In genomic region chr6:72559067-72559466, GRCh38 we compare ENCODE assay signal across 19 cellular contexts.
"Had no signal": no experiment of that assay in that cellular context is flagged by ENCODE, and none has a peak within 500 bp of the region (broad histone marks: within the 10 kb centered on the region; RNA-seq: fewer than 3 reads in every experiment).

No MANE protein-coding gene starts in this region.

- H3K36me3 Mint-ChIP-seq: activated naive CD4-positive, alpha-beta T cell treated with anti-CD3 and anti-CD28 coated beads, Interleukin-2, amount 50 U/mL, for 24 hours; type B pancreatic cell had no signal

- H3K27me3 Mint-ChIP-seq: activated naive CD4-positive, alpha-beta T cell treated with anti-CD3 and anti-CD28 coated beads, Interleukin-2, amount 50 U/mL, for 24 hours; type B pancreatic cell had no signal

- H3K4me3 Mint-ChIP-seq: activated CD4-positive, alpha-beta memory T cell treated with anti-CD3 and anti-CD28 coated beads, Interleukin-2, amount 10 ng/mL, durations not matched to agents 7 days and 5 days; activated naive CD4-positive, alpha-beta T cell treated with anti-CD3 and anti-CD28 coated beads, Interleukin-2, amount 50 U/mL, for 24 hours; activated T-cell treated with anti-CD3 and anti-CD28 coated beads, Interleukin-2, amount 50 U/mL, for 24 hours; effector memory CD8-positive, alpha-beta T cell; nephron; stimulated activated naive CD8-positive, alpha-beta T cell treated with anti-CD3 and anti-CD28 coated beads, Interleukin-15, Interleukin-2, amounts not matched to agents 100 ng/mL and 50 ng/mL, for 24 hours; type B pancreatic cell had no signal

- H3K27ac ChIP-seq: adrenal gland, foreskin keratinocyte had no signal

- H3K9me3 ChIP-seq: adrenal gland had no signal

- H3K36me3 ChIP-seq: adrenal gland had no signal

- DNase-seq: activated CD4-positive, alpha-beta memory T cell treated with anti-CD3 and anti-CD28 coated beads, Interleukin-2, amount 10 ng/mL, durations not matched to agents 7 days and 5 days; activated CD4-positive, alpha-beta T cell treated with anti-CD3 and anti-CD28 coated beads for 4 hours; activated effector memory CD4-positive, alpha-beta T cell treated with Interleukin-2 at 50 U/mL for 16 hours; activated T-cell treated with anti-CD3 and anti-CD28 coated beads, Interleukin-2, amount 50 U/mL, for 24 hours; adrenal gland; dermis blood vessel endothelial cell; effector memory CD8-positive, alpha-beta T cell; foreskin keratinocyte; glutamatergic neuron; hypothalamus; kidney glomerular epithelial cell; left ventricle myocardium superior; mesendoderm; T1000 had no signal

- H3K9me3 Mint-ChIP-seq: activated CD4-positive, alpha-beta memory T cell treated with anti-CD3 and anti-CD28 coated beads, Interleukin-2, amount 10 ng/mL, durations not matched to agents 7 days and 5 days; activated naive CD4-positive, alpha-beta T cell treated with anti-CD3 and anti-CD28 coated beads, Interleukin-2, amount 50 U/mL, for 24 hours; activated T-cell treated with anti-CD3 and anti-CD28 coated beads, Interleukin-2, amount 50 U/mL, for 24 hours; effector memory CD8-positive, alpha-beta T cell; nephron; stimulated activated naive CD8-positive, alpha-beta T cell treated with anti-CD3 and anti-CD28 coated beads, Interleukin-15, Interleukin-2, amounts not matched to agents 100 ng/mL and 50 ng/mL, for 24 hours; type B pancreatic cell had no signal

- H3K27me3 ChIP-seq: adrenal gland, foreskin keratinocyte had no signal

- ATAC-seq: effector memory CD8-positive, alpha-beta T cell; foreskin keratinocyte; left ventricle myocardium superior; sciatic nerve had no signal

- H3K4me3 ChIP-seq: adrenal gland had no signal

- H3K4me1 Mint-ChIP-seq: activated naive CD4-positive, alpha-beta T cell treated with anti-CD3 and anti-CD28 coated beads, Interleukin-2, amount 50 U/mL, for 24 hours had no signal

- H3K27ac Mint-ChIP-seq: activated CD4-positive, alpha-beta memory T cell treated with anti-CD3 and anti-CD28 coated beads, Interleukin-2, amount 10 ng/mL, durations not matched to agents 7 days and 5 days; activated naive CD4-positive, alpha-beta T cell treated with anti-CD3 and anti-CD28 coated beads, Interleukin-2, amount 50 U/mL, for 24 hours; activated T-cell treated with anti-CD3 and anti-CD28 coated beads, Interleukin-2, amount 50 U/mL, for 24 hours; effector memory CD8-positive, alpha-beta T cell; nephron; stimulated activated naive CD8-positive, alpha-beta T cell treated with anti-CD3 and anti-CD28 coated beads, Interleukin-15, Interleukin-2, amounts not matched to agents 100 ng/mL and 50 ng/mL, for 24 hours; type B pancreatic cell had no signal

- H3K4me1 ChIP-seq: adrenal gland had no signal
